In the genomic region with DNA sequence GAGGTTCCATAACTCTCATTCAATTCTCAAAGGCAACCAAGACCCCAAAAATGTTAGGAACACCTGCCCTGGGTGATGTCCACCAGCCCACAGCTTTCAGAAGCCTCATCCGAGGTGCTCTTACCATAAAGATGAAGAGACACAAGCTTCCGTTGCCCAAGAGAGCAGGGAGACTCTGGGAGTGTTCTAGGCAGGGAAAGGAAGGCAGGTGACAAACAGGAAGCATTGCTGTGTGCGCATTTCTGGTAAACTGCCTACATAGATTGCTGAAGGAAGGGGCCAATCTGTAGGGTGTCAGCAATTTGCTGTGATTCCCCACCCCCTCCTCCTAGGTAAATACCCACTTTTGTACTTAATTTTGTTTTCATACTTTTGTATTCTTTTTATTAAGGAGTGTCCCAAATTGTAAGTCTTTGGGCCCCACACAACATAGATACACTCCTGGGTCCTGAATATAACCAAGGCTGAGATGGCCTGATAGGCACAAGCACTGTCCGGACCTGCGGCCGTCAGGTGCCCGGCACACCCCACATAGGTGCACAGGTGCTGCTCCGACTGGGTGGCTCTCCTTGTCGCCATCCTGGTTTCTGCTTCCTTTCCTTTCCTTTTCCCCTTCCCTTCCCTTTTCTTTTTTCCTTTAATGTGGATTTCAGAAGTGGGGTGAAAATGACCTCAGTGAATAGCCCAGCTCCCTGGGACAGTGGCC, we compare ENCODE assay signal across 9 cellular contexts. TPM values are rescaled to one million over a fixed set of nuclear protein-coding genes. Genes with fewer than 3 reads are reported as not detected.
A peak's percentile ranks its signal among the peaks of the same experiment; 100 is the strongest.
DNase-seq lines count a peak whose midpoint lies in the region; ATAC-seq and TF ChIP-seq lines count a peak whose summit lies in the region.
"Had no signal": no experiment of that assay in that cellular context is flagged by ENCODE, and none has a peak within 500 bp of the region (broad histone marks: within the 10 kb centered on the region; RNA-seq: fewer than 3 reads in every experiment).

No MANE protein-coding gene starts in this region.

- peaks cover 45% of the 10 kb centered on the region for H3F3A ChIP-seq in PC-9 (ENCODE audit: insufficient read depth, low read depth)

- RAD21 ChIA-PET in HCT116 (lab: Charles Lee; ENCODE audit: low non-redundant PET in 1 of 2, low total read pairs in 2 of 2, uncharacterized antibody in 2 of 2, unreplicated experiment in 2 of 2) = interaction anchor here (0.7 to 1.5 kb wide), 5 partner anchors 43 to 163 kb away, joined by 3 to 7 read pairs (median 3); no protein-coding TSS in a partner anchor

- TF ChIP-seq CTCF in HCT116 (IDR thresholded peaks at IDR 0.05 in 2 of 3, conservative IDR thresholded peaks at IDR 0.05 in 1 of 3; ENCODE audit: borderline replicate concordance in 1 of 3, insufficient read depth in 1 of 3, low read depth in 2 of 3, low read length in 2 of 3) (no peak), PC-9 (conservative IDR thresholded peaks at IDR 0.05) (no peak), fibroblast of lung (conservative IDR thresholded peaks at IDR 0.05 in 1 of 2, IDR thresholded peaks at IDR 0.05 in 1 of 2; ENCODE audit: low read depth in 1 of 2, low read length in 2 of 2) (no peak)

- BruUV-seq in HCT116 (replicated peaks; lab: Mats Ljungman, UMichigan) (no TSS peak), PC-9 (replicated peaks; lab: Mats Ljungman, UMichigan) (no TSS peak)

- H3K4me3 ChIP-seq in HCT116 (replicated peaks in 1 of 2; ENCODE audit: low read depth in 1 of 2, low read length in 2 of 2) = peak overlapping the region; percentile 25 to 52; a peak in 3 of 4 replicates
- H3K4me3 ChIP-seq in PC-9 = no peak overlapping the region
- no peak overlapping the region for H3K4me3 ChIP-seq in fibroblast of lung (replicated peaks in 1 of 4; ENCODE audit: control extremely low read depth in 1 of 4, insufficient read depth in 1 of 4, low read depth in 3 of 4, low read length in 4 of 4)
- H3K4me3 ChIP-seq: skin epidermis had no signal

- DNase-seq in HCT116 (ENCODE audit: low read depth, low spot score) (no peak), PC-9 (no peak), fibroblast of lung (ENCODE audit: low read depth in 2 of 2) (no peak), NCI-H1048 (lab: John Stamatoyannopoulos, UW) (no peak), COR-L47 (lab: John Stamatoyannopoulos, UW) (no peak), NCI-H128 (lab: John Stamatoyannopoulos, UW; ENCODE audit: unreplicated experiment) (no peak), nucleus accumbens (lab: John Stamatoyannopoulos, UW) (no peak)

- H3K4me2 ChIP-seq in HCT116 (ENCODE audit: low read length) (peak overlapping the region; percentile 86), PC-9 (peak overlapping the region; percentile 59), fibroblast of lung (ENCODE audit: extremely low read depth, insufficient read depth, low read length) (no peak overlapping the region)

- TF ChIP-seq RAD21 in HCT116 (IDR thresholded peaks at IDR 0.05; ENCODE audit: low read depth) = no peak

- peaks cover 63 to 77% of the 10 kb centered on the region in 2 experiments for H3K4me1 ChIP-seq in HCT116 (ENCODE audit: control insufficient read depth in 1 of 2, insufficient read depth in 2 of 2, low read length in 2 of 2)
- peaks cover 84% of the 10 kb centered on the region for H3K4me1 ChIP-seq in PC-9 (replicated peaks; ENCODE audit: insufficient read depth)
- peaks cover 30% of the 10 kb centered on the region for H3K4me1 ChIP-seq in fibroblast of lung (ENCODE audit: control insufficient read depth, extremely low read depth, insufficient read depth, low read length)

- H3K36me3 ChIP-seq in HCT116 (ENCODE audit: control insufficient read depth in 1 of 2, insufficient read depth in 2 of 2, low read length in 2 of 2) (no peaks in the 10 kb centered on the region), PC-9 (ENCODE audit: low read depth) (no peaks in the 10 kb centered on the region), fibroblast of lung (ENCODE audit: control insufficient read depth, insufficient read depth, low read length) (no peaks in the 10 kb centered on the region)

- H3K9me3 ChIP-seq in HCT116 (ENCODE audit: control insufficient read depth in 1 of 2, insufficient read depth in 1 of 2, low read depth in 1 of 2, low read length in 2 of 2) (no peaks in the 10 kb centered on the region), PC-9 (ENCODE audit: insufficient read depth, low read depth) (no peaks in the 10 kb centered on the region), fibroblast of lung (ENCODE audit: control insufficient read depth, insufficient read depth, low read depth, low read length) (no peaks in the 10 kb centered on the region)

- ATAC-seq in GM18502 (IDR thresholded peaks at IDR 0.05; ENCODE audit: poor library complexity, unreplicated experiment) (peak; percentile 18), HCT116 (peak; percentile 3)

- H3K79me2 ChIP-seq in HCT116 (ENCODE audit: insufficient read depth, low read length) (no peaks in the 10 kb centered on the region), PC-9 (ENCODE audit: low read depth) (no peaks in the 10 kb centered on the region), fibroblast of lung (ENCODE audit: control insufficient read depth, insufficient read depth, low read length) (no peaks in the 10 kb centered on the region)

- POLR2A ChIA-PET in HCT116 (lab: Charles Lee) = interaction anchor here (0.7 to 4.3 kb wide), 9 partner anchors 40 to 144 kb away, joined by 3 to 29 read pairs (median 3); no protein-coding TSS in a partner anchor
- POLR2A ChIA-PET in PC-9 (lab: Charles Lee; ENCODE audit: unreplicated experiment) = no interaction called here

- H4K20me1 ChIP-seq in HCT116 (ENCODE audit: insufficient read depth) = no peaks in the 10 kb centered on the region
- no peaks in the 10 kb centered on the region for H4K20me1 ChIP-seq in PC-9 (ENCODE audit: insufficient read depth)
- H4K20me1 ChIP-seq in fibroblast of lung (ENCODE audit: control insufficient read depth, extremely low read depth, insufficient read depth, low read length) = no peaks in the 10 kb centered on the region

- H3K27me3 ChIP-seq in HCT116 (ENCODE audit: insufficient read depth, low read length) (no peaks in the 10 kb centered on the region), PC-9 (ENCODE audit: insufficient read depth, low read depth) (no peaks in the 10 kb centered on the region), fibroblast of lung (ENCODE audit: control insufficient read depth, insufficient read depth, low read length) (no peaks in the 10 kb centered on the region)

- H3K27ac ChIP-seq in HCT116 (ENCODE audit: low read depth, low read length) (peak overlapping the region; percentile 8; the same call in 1 of the 2 replicates), PC-9 (peak overlapping the region; percentile 95; the same call in 1 of the 2 replicates), fibroblast of lung (ENCODE audit: insufficient read depth, low read length) (peak overlapping the region; percentile 95)

- intact Hi-C loops in HCT116 (cut with micrococcal nuclease) = loop anchor here (2.0 kb wide), 1 partner anchor 43 kb away; no protein-coding TSS in a partner anchor
- intact Hi-C loops in PC-9 (cut with micrococcal nuclease; ENCODE audit: unreplicated experiment) = loop anchor here (1.0 kb wide), 1 partner anchor 42 kb away; no protein-coding TSS in a partner anchor

- no peak for TF ChIP-seq POLR2A in HCT116 (IDR thresholded peaks at IDR 0.05; ENCODE audit: borderline replicate concordance, extremely low read depth, insufficient read depth, insufficient read length)

- CTCF ChIA-PET in HCT116 (lab: Charles Lee) = interaction anchor here (0.9 to 4.5 kb wide), 4 partner anchors 40 to 157 kb away, joined by 3 to 31 read pairs (median 18); no protein-coding TSS in a partner anchor
- CTCF ChIA-PET in PC-9 (lab: Charles Lee) = no interaction called here

- H2AFZ ChIP-seq in HCT116 (ENCODE audit: low read depth, low read length, poor library complexity, severe bottlenecking) (peak overlapping the region; percentile 92), PC-9 (no peak overlapping the region), fibroblast of lung (ENCODE audit: low read length) (no peak overlapping the region)

- H3K9ac ChIP-seq in HCT116 (ENCODE audit: low read length) = peak overlapping the region; percentile 48
- no peak overlapping the region for H3K9ac ChIP-seq in fibroblast of lung (ENCODE audit: insufficient read depth, low read length)

- H3K9me2 ChIP-seq in HCT116 (ENCODE audit: insufficient read depth) = no peaks in the 10 kb centered on the region
- no peaks in the 10 kb centered on the region for H3K9me2 ChIP-seq in PC-9 (ENCODE audit: insufficient read depth)

TF ChIP-seq in HCT116, 20 proteins besides CTCF, POLR2A, EP300 and RAD21 (continues in another document):
- TF ChIP-seq, protein P1, sequence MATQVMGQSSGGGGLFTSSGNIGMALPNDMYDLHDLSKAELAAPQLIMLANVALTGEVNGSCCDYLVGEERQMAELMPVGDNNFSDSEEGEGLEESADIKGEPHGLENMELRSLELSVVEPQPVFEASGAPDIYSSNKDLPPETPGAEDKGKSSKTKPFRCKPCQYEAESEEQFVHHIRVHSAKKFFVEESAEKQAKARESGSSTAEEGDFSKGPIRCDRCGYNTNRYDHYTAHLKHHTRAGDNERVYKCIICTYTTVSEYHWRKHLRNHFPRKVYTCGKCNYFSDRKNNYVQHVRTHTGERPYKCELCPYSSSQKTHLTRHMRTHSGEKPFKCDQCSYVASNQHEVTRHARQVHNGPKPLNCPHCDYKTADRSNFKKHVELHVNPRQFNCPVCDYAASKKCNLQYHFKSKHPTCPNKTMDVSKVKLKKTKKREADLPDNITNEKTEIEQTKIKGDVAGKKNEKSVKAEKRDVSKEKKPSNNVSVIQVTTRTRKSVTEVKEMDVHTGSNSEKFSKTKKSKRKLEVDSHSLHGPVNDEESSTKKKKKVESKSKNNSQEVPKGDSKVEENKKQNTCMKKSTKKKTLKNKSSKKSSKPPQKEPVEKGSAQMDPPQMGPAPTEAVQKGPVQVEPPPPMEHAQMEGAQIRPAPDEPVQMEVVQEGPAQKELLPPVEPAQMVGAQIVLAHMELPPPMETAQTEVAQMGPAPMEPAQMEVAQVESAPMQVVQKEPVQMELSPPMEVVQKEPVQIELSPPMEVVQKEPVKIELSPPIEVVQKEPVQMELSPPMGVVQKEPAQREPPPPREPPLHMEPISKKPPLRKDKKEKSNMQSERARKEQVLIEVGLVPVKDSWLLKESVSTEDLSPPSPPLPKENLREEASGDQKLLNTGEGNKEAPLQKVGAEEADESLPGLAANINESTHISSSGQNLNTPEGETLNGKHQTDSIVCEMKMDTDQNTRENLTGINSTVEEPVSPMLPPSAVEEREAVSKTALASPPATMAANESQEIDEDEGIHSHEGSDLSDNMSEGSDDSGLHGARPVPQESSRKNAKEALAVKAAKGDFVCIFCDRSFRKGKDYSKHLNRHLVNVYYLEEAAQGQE (IDR thresholded peaks at IDR 0.05; ENCODE audit: low read depth) = no peak

RNA-seq across cellular contexts. Expression of a gene that starts 51.4 kb away (rescaled TPM):
- total RNA-seq in HCT116 (2021; ENCODE audit: unreplicated experiment) = 61.7 TPM
- 21.9 and 23.6 TPM in 2 replicates for polyA plus RNA-seq in HCT116 (2012)
- total RNA-seq in PC-9 (2021) = 23.1 and 26.9 TPM in 2 replicates
- total RNA-seq in fibroblast of lung = 7.2 and 8.9 TPM in 2 replicates
- 17.6 and 19.4 TPM in 2 replicates for polyA plus RNA-seq in fibroblast of lung
- polyA plus RNA-seq in fibroblast of lung (2012) = 20.4 and 21.3 TPM in 2 replicates
- polyA minus RNA-seq in fibroblast of lung (ENCODE audit: low replicate concordance) = 0.08 and 4.2 TPM in 2 replicates

Comparison
In these comparisons a context has a peak if more than half of its experiments do, and no peak if none do; other contexts are left out.
1. H3K27ac ChIP-seq: peak in every context shown above with its lines; median percentile 95 in PC-9; 95 in fibroblast of lung; 8 in HCT116.
2. H3K4me3 ChIP-seq: peak in HCT116 (2 of 2); none in PC-9 (single experiment) and fibroblast of lung (0 of 4).